Comparison of ENCODE assay signal across 8 cellular contexts in genomic region chr7:92833024-92833765, GRCh38. TPM values are rescaled to one million over a fixed set of nuclear protein-coding genes. Genes with fewer than 3 reads are reported as not detected.
DNase-seq lines count a peak whose midpoint lies in the region; ATAC-seq and TF ChIP-seq lines count a peak whose summit lies in the region.

No MANE protein-coding gene starts in this region.

- DNase-seq in AG04449 (ENCODE audit: low read depth, low spot score) (no peak), NCI-H2227 (lab: John Stamatoyannopoulos, UW; ENCODE audit: unreplicated experiment) (peak; percentile 87), cerebellum (ENCODE audit: low spot score) (peak; percentile 71), left kidney (ENCODE audit: low read depth, low spot score) (peak; percentile 96)
- DNase-seq in activated CD4-positive, CD25-positive, alpha-beta regulatory T cell treated with anti-CD3 and anti-CD28 coated beads, Interleukin-2, amount 50 U/mL, for 72 hours, result peak; percentile 92
- DNase-seq in stimulated activated CD4-positive, alpha-beta T cell treated with anti-CD3 and anti-CD28 coated beads, Interleukin-2, amount 100 ng/mL, for 4 hours (ENCODE audit: low read depth), result peak; percentile 86

- CTCF ChIA-PET in AG04449 (lab: Yijun Ruan, JAX), result interaction anchor here (0.7 to 3.7 kb wide), 15 partner anchors 18 to 227 kb away, joined by 3 to 22 read pairs (median 3); no protein-coding TSS in a partner anchor

- ATAC-seq in GM18858 (IDR thresholded peaks at IDR 0.05; ENCODE audit: unreplicated experiment) (peak; percentile 40), HG03066 (IDR thresholded peaks at IDR 0.05; ENCODE audit: low read depth, unreplicated experiment) (peak; percentile 46)

- TF ChIP-seq CTCF in AG04449 (IDR thresholded peaks at IDR 0.05; ENCODE audit: insufficient read depth, low read length, missing control alignments), result peak; percentile 90

- H3K4me3 ChIP-seq in AG04449 (ENCODE audit: low read depth, low read length), result peak overlapping the region; percentile 85

- POLR2A ChIA-PET in AG04449 (lab: Yijun Ruan, JAX), result interaction anchor here (1.0 to 3.8 kb wide), 4 partner anchors 135 to 211 kb away, joined by 4 to 19 read pairs (median 6); no protein-coding TSS in a partner anchor

RNA-seq across cellular contexts. Expression of gene CDK6, which starts 3.2 kb away (rescaled TPM):
- total RNA-seq in cerebellum, result 81.6 TPM
